In genomic region chr15:62605292-62605691, GRCh38 we compare ENCODE assay signal across 20 cellular contexts.
"Had no signal": no experiment of that assay in that cellular context is flagged by ENCODE, and none has a peak within 500 bp of the region (broad histone marks: within the 10 kb centered on the region; RNA-seq: fewer than 3 reads in every experiment).

No MANE protein-coding gene starts in this region.

- H3K4me1 ChIP-seq: neural progenitor cell had no signal

- H3K4me3 ChIP-seq: coronary artery, heart left ventricle, lower lobe of right lung, neural progenitor cell, tibial artery had no signal

- H3K27ac ChIP-seq: lower lobe of right lung, neural progenitor cell had no signal

- ATAC-seq: activated T-helper 17 cell treated with anti-CD3 and anti-CD28 coated beads, Interleukin-2, amount 50 U/mL, for 72 hours; left colon; lower lobe of right lung; naive thymus-derived CD8-positive, alpha-beta T cell; stimulated activated naive CD8-positive, alpha-beta T cell treated with anti-CD3 and anti-CD28 coated beads, Interleukin-15, Interleukin-2, amounts not matched to agents 100 U/mL and 50 U/mL, for 24 hours had no signal

- H2AFZ ChIP-seq: neural progenitor cell had no signal

- H3K27me3 ChIP-seq: heart left ventricle, neural progenitor cell, tibial artery had no signal

- DNase-seq: activated CD4-positive, alpha-beta T cell treated with anti-CD3 and anti-CD28 coated beads for 1 hour; activated CD8-positive, alpha-beta memory T cell treated with anti-CD3 and anti-CD28 coated beads for 24 hours; activated CD8-positive, alpha-beta memory T cell treated with anti-CD3 and anti-CD28 coated beads, Interleukin-2, amount 50 U/mL, for 4 hours; activated naive CD4-positive, alpha-beta T cell; activated T-cell treated with anti-CD3 and anti-CD28 coated beads, Interleukin-2, amount 50 U/mL, for 24 hours; cerebellar nuclear complex; endodermal cell; heart left ventricle; islet precursor cell; left colon; lower lobe of right lung; naive thymus-derived CD8-positive, alpha-beta T cell; stimulated activated CD4-positive, alpha-beta T cell treated with anti-CD3 and anti-CD28 coated beads, Interleukin-12 subunit alpha, Interleukin-12 subunit beta, amount 100 ng/mL, for 4 hours; stimulated activated CD4-positive, alpha-beta T cell treated with anti-CD3 and anti-CD28 coated beads, Interleukin-4, amount 100 ng/mL, for 4 hours; stimulated activated naive CD8-positive, alpha-beta T cell treated with anti-CD3 and anti-CD28 coated beads, Interleukin-15, Interleukin-2, amounts not matched to agents 100 U/mL and 50 U/mL, for 24 hours; substantia nigra; tibial artery had no signal

- H3K36me3 ChIP-seq: heart left ventricle, lower lobe of right lung, neural progenitor cell, tibial artery had no signal

- H3K9me3 ChIP-seq: lower lobe of right lung, tibial artery had no signal
